In genomic region chr10:110671788-110672579, GRCh38 we compare ENCODE assay signal across 8 cellular contexts. TPM values are rescaled to one million over a fixed set of nuclear protein-coding genes. Genes with fewer than 3 reads are reported as not detected.
DNase-seq lines count a peak whose midpoint lies in the region; ATAC-seq, FAIRE-seq and TF ChIP-seq lines count a peak whose summit lies in the region.

No MANE protein-coding gene starts in this region.

- POLR2A ChIA-PET in CD4-positive, alpha-beta T cell (lab: Charles Lee): interaction anchor here (0.7 to 1.5 kb wide), 9 partner anchors 11 to 247 kb away, joined by 3 to 5 read pairs (median 3); partner anchors contain the start of genes BBIP1, PDCD4 and SHOC2

- peak; percentile 92 for TF ChIP-seq CTCF in CD4-positive, alpha-beta T cell (IDR thresholded peaks at IDR 0.05)

- H3K27ac Mint-ChIP-seq in CD4-positive, alpha-beta T cell: peak overlapping the region; percentile 69

- peak overlapping the region; percentile 16 for H3K27ac ChIP-seq in CD4-positive, alpha-beta T cell (ENCODE audit: low read depth, low read length)

- H3K4me3 Mint-ChIP-seq in CD4-positive, alpha-beta T cell: peak overlapping the region; percentile 92

- CTCF ChIA-PET in CD4-positive, alpha-beta T cell (lab: Charles Lee): interaction anchor here (0.6 to 2.2 kb wide), 21 partner anchors 8 to 717 kb away, joined by 3 to 13 read pairs (median 3); partner anchors contain the start of genes BBIP1, PDCD4 and SHOC2

- H3K27me3 ChIP-seq in CD4-positive, alpha-beta T cell (ENCODE audit: control insufficient read depth, insufficient read depth, low read length): no peaks in the 10 kb centered on the region

- ATAC-seq in CD4-positive, alpha-beta T cell (ENCODE audit: poor library complexity): peak; percentile 92
- peak; percentile 97 for ATAC-seq in HG03378 (IDR thresholded peaks at IDR 0.05; ENCODE audit: unreplicated experiment)

- DNase-seq in CD4-positive, alpha-beta T cell: peak; percentile 25 to 75 (median 48)
- DNase-seq in GM19239 (ENCODE audit: insufficient read length, low spot score): peak; percentile 78
- peak; percentile 83 for DNase-seq in RPMI8226
- peak; percentile 59 for DNase-seq in activated gamma-delta T cell treated with anti-CD3 and anti-CD28 coated beads, Interleukin-2, amount 50 U/mL, for 16 hours (ENCODE audit: low read depth)
- DNase-seq in germinal center (ENCODE audit: low spot score): peak; percentile 77
- peak; percentile 28 for DNase-seq in occipital lobe (lab: John Stamatoyannopoulos, UW)
- peak; percentile 75 for DNase-seq in superior temporal gyrus (ENCODE audit: extremely low spot score)

- peaks cover 6% of the 10 kb centered on the region for H3K4me1 Mint-ChIP-seq in CD4-positive, alpha-beta T cell (ENCODE audit: low read depth)

- no peaks in the 10 kb centered on the region for H3K9me3 ChIP-seq in CD4-positive, alpha-beta T cell (ENCODE audit: control insufficient read depth, low read length)

- H3K27me3 Mint-ChIP-seq in CD4-positive, alpha-beta T cell: no peaks in the 10 kb centered on the region

- intact Hi-C loops in CD4-positive, alpha-beta T cell (cut with DNase I, micrococcal nuclease): no loop called here

- peak; percentile 83 for FAIRE-seq in GM19239 (lab: Jason Lieb, UNC)

- no peaks in the 10 kb centered on the region for H3K9me3 Mint-ChIP-seq in CD4-positive, alpha-beta T cell

- H3K36me3 Mint-ChIP-seq in CD4-positive, alpha-beta T cell (ENCODE audit: low read depth): no peaks in the 10 kb centered on the region

RNA-seq across cellular contexts. Expression of gene RBM20, which starts 27.8 kb away (rescaled TPM):
- 1 to 10 TPM in 1 of 2 experiments, under 1 TPM in 1; 0.91 to 1.1 TPM for total RNA-seq in CD4-positive, alpha-beta T cell
- total RNA-seq in occipital lobe: 2.2 TPM

Comparison
In these comparisons a context has a peak if more than half of its experiments do, and no peak if none do; other contexts are left out.
1. Peak in every context shown above with its lines: DNase-seq, ATAC-seq and H3K27ac ChIP-seq.
2. DNase-seq: peak in every context shown above with its lines; median percentile 83 in RPMI8226; 78 in GM19239; 77 in germinal center; 75 in superior temporal gyrus; 59 in activated gamma-delta T cell treated with anti-CD3 and anti-CD28 coated beads, Interleukin-2, amount 50 U/mL, for 16 hours; 48 in CD4-positive, alpha-beta T cell; 28 in occipital lobe.